ENCODE assay signal across 12 cellular contexts in genomic region chr6:146950351-146950835, GRCh38.
A peak's percentile ranks its signal among the peaks of the same experiment; 100 is the strongest.
DNase-seq lines count a peak whose midpoint lies in the region; ATAC-seq and TF ChIP-seq lines count a peak whose summit lies in the region.
"Had no signal": no experiment of that assay in that cellular context is flagged by ENCODE, and none has a peak within 500 bp of the region (broad histone marks: within the 10 kb centered on the region; RNA-seq: fewer than 3 reads in every experiment).

No MANE protein-coding gene starts in this region.

- DNase-seq in AML-193 (lab: John Stamatoyannopoulos, UW) = peak; percentile 69 to 73
- peak; percentile 7 for DNase-seq in GM20000 (ENCODE audit: low spot score)
- peak; percentile 51 to 52 for DNase-seq in NOMO-1 (lab: John Stamatoyannopoulos, UW; ENCODE audit: unreplicated experiment in 2 of 2)
- no peak for DNase-seq in NCI-H526 (lab: John Stamatoyannopoulos, UW)
- DNase-seq in tibial nerve (ENCODE audit: low spot score in 2 of 2) = no peak
- no peak for DNase-seq in RWPE1 (ENCODE audit: low spot score)
- DNase-seq: CD8-positive, alpha-beta memory T cell; cerebellar nuclear complex; NCI-H748 treated with DMSO at 0.1 percent for 48 hours had no signal

- TF ChIP-seq CTCF in GM20000 (IDR thresholded peaks at IDR 0.05; ENCODE audit: extremely low read depth, missing control alignments) (no peak), tibial nerve (IDR thresholded peaks at IDR 0.05) (no peak), RWPE1 (conservative IDR thresholded peaks at IDR 0.05; ENCODE audit: low read depth) (no peak)

- TF ChIP-seq POLR2A in tibial nerve (IDR thresholded peaks at IDR 0.05) = no peak

- H3K4me1 ChIP-seq in tibial nerve = no peaks in the 10 kb centered on the region

- ATAC-seq in esophagus mucosa (peak; percentile 57), HG03571 (IDR thresholded peaks at IDR 0.05; ENCODE audit: unreplicated experiment) (no peak)
- ATAC-seq: activated CD4-positive, CD25-positive, alpha-beta regulatory T cell treated with anti-CD3 and anti-CD28 coated beads, Interleukin-2, amount 50 U/mL, for 24 hours had no signal

- no peak for TF ChIP-seq EP300 in tibial nerve (IDR thresholded peaks at IDR 0.05)

- H3K4me3 ChIP-seq in tibial nerve = no peak overlapping the region

- H3K27me3 ChIP-seq in tibial nerve = no peaks in the 10 kb centered on the region

- H3K36me3 ChIP-seq in tibial nerve = no peaks in the 10 kb centered on the region

- CTCF ChIA-PET in RWPE1 (lab: Yijun Ruan, JAX) = no interaction called here

- WGBS in tibial nerve, 2 donors = 71 to 78% methylated on average over 7 of the region's 7 CpGs

- no peaks in the 10 kb centered on the region for H3K9me3 ChIP-seq in tibial nerve

- POLR2A ChIA-PET in RWPE1 (lab: Yijun Ruan, JAX; ENCODE audit: low non-redundant PET) = no interaction called here

- H3K27ac ChIP-seq in tibial nerve = no peak overlapping the region
- H3K27ac ChIP-seq in RWPE1 = no peak overlapping the region

Comparison
In these comparisons a context has a peak if more than half of its experiments do, and no peak if none do; other contexts are left out.
1. DNase-seq: peak in AML-193 (2 of 2), GM20000 (single experiment) and NOMO-1 (2 of 2); none in NCI-H526 (0 of 2), tibial nerve (0 of 2) and RWPE1 (single experiment).